Comparison of ENCODE assay signal across 1 cellular context in genomic region chr1:154556422-154556821, GRCh38.
TF ChIP-seq lines count a peak whose summit lies in the region.

No MANE protein-coding gene starts in this region.

TF ChIP-seq in HepG2, 621 proteins besides CTCF, POLR2A, EP300 and RAD21:
- TF ChIP-seq ZNF772 (CRISPR knock-in tag; IDR thresholded peaks at IDR 0.05) (no peak), SAP130 (CRISPR knock-in tag; IDR thresholded peaks at IDR 0.05; ENCODE audit: low read depth) (peak; percentile 29; the same call in 1 of the 2 replicates), TEAD3 (CRISPR knock-in tag; optimal IDR thresholded peaks at IDR 0.05; ENCODE audit: borderline replicate concordance) (peak; percentile 86), PCBP2 (optimal IDR thresholded peaks at IDR 0.05; ENCODE audit: low read depth, low read length, poor library complexity, severe bottlenecking) (no peak), SOX13 (IDR thresholded peaks at IDR 0.05) (no peak), SOX13 (CRISPR knock-in tag; conservative IDR thresholded peaks at IDR 0.05 in 1 of 2, IDR thresholded peaks at IDR 0.05 in 1 of 2) (no peak), ZNF614 (CRISPR knock-in tag; IDR thresholded peaks at IDR 0.05; ENCODE audit: borderline replicate concordance) (no peak), KAT8 (CRISPR knock-in tag; IDR thresholded peaks at IDR 0.05) (no peak), ZNF501 (CRISPR knock-in tag; IDR thresholded peaks at IDR 0.05) (no peak)
TF ChIP-seq in HepG2: peak in this region for 2.
